Comparison of ENCODE assay signal across 10 cellular contexts in genomic region chr5:132458226-132458560, GRCh38. TPM values are rescaled to one million over a fixed set of nuclear protein-coding genes. Genes with fewer than 3 reads are reported as not detected.
DNase-seq lines count a peak whose midpoint lies in the region; ATAC-seq, FAIRE-seq and TF ChIP-seq lines count a peak whose summit lies in the region.
"Had no signal": no experiment of that assay in that cellular context is flagged by ENCODE, and none has a peak within 500 bp of the region (broad histone marks: within the 10 kb centered on the region; RNA-seq: fewer than 3 reads in every experiment).

No MANE protein-coding gene starts in this region.

- TF ChIP-seq POLR2A in GM12878 (IDR thresholded peaks at IDR 0.05; ENCODE audit: low read depth, low read length), result no peak

- DNase-seq in Calu3, result no peak
- DNase-seq in MM.1S, result no peak
- no peak for DNase-seq in GM12878 (ENCODE audit: low read depth, low spot score)
- no peak for DNase-seq in natural killer cell treated with Interleukin-12 subunit alpha and Interleukin-12 subunit beta and Interleukin-15 and Interleukin-18, amount 100 ng/mL, for 72 hours (ENCODE audit: low spot score)
- DNase-seq in cerebellum (ENCODE audit: low spot score), result no peak
- DNase-seq in retina, result no peak
- no peak for DNase-seq in UCSD-AML1 (lab: John Stamatoyannopoulos, UW; ENCODE audit: unreplicated experiment)

- no peaks in the 10 kb centered on the region for H3K27me3 Mint-ChIP-seq in Calu3 (ENCODE audit: unreplicated experiment)
- no peaks in the 10 kb centered on the region for H3K27me3 Mint-ChIP-seq in natural killer cell treated with Interleukin-12 subunit alpha and Interleukin-12 subunit beta and Interleukin-15 and Interleukin-18, amount 100 ng/mL, for 72 hours

- H3K9ac ChIP-seq in MM.1S (ENCODE audit: low read length), result peak overlapping the region; percentile 88
- H3K9ac ChIP-seq in GM12878 (ENCODE audit: control insufficient read depth, insufficient read depth, low read length), result no peak overlapping the region

- H2AFZ ChIP-seq in MM.1S (ENCODE audit: low read length), result no peak overlapping the region
- no peak overlapping the region for H2AFZ ChIP-seq in GM12878 (ENCODE audit: control insufficient read depth, low read depth, low read length)

- no peaks in the 10 kb centered on the region for H3K9me2 ChIP-seq in MM.1S (replicated peaks; ENCODE audit: insufficient read depth, low read length)

- intact Hi-C loops in Calu3 (cut with micrococcal nuclease; ENCODE audit: unreplicated experiment), result loop anchor here (1.0 kb wide), 1 partner anchor 29 kb away; no protein-coding TSS in a partner anchor
- intact Hi-C loops in GM12878 (cut with micrococcal nuclease; ENCODE audit: unreplicated experiment), result loop anchor here (1.0 to 5.0 kb wide), 2 partner anchors 8 to 39 kb away; no protein-coding TSS in a partner anchor

- H3K4me1 ChIP-seq in MM.1S (ENCODE audit: low read length) (peaks cover 98% of the 10 kb centered on the region), GM12878 (ENCODE audit: control insufficient read depth, insufficient read depth, low read length) (peaks cover 63% of the 10 kb centered on the region)

- H3K27me3 ChIP-seq in MM.1S (replicated peaks; ENCODE audit: insufficient read depth, low read length), result no peaks in the 10 kb centered on the region
- H3K27me3 ChIP-seq in GM12878 (replicated peaks in 1 of 2; ENCODE audit: control insufficient read depth in 2 of 2, insufficient read depth in 2 of 2, low read length in 1 of 2), result no peaks in the 10 kb centered on the region

- H3K4me2 ChIP-seq in MM.1S (ENCODE audit: low read depth, low read length) (peak overlapping the region; percentile 97), GM12878 (ENCODE audit: control insufficient read depth, insufficient read depth) (peak overlapping the region; percentile 82)

- H3K9me3 ChIP-seq in MM.1S (replicated peaks; ENCODE audit: insufficient read depth, low read length), result no peaks in the 10 kb centered on the region
- no peaks in the 10 kb centered on the region for H3K9me3 ChIP-seq in GM12878 (replicated peaks; ENCODE audit: control insufficient read depth, insufficient read depth, low read length)

- SMC1A ChIA-PET in GM12878 (lab: Charles Lee; ENCODE audit: uncharacterized antibody, unreplicated experiment), result interaction anchor here (0.7 to 8.0 kb wide), 18 partner anchors 9 to 49 kb away, joined by 3 to 201 read pairs (median 14); partner anchors contain the start of gene IRF1

- no peaks in the 10 kb centered on the region for H4K20me1 ChIP-seq in MM.1S (ENCODE audit: insufficient read depth, low read length)
- H4K20me1 ChIP-seq in GM12878 (ENCODE audit: control insufficient read depth, insufficient read depth), result no peaks in the 10 kb centered on the region

- RAD21 ChIA-PET in GM12878 (lab: Charles Lee; ENCODE audit: unreplicated experiment), result interaction anchor here (0.6 to 7.9 kb wide), 12 partner anchors 8 to 267 kb away, joined by 3 to 192 read pairs (median 38); partner anchors contain the start of gene IRF1

- ATAC-seq in GM12878 (no peak), HG03280 (IDR thresholded peaks at IDR 0.05; ENCODE audit: unreplicated experiment) (no peak)
- peak in 1 of 2 donors; percentile 24 for ATAC-seq in natural killer cell treated with Interleukin-12 subunit alpha and Interleukin-12 subunit beta and Interleukin-15 and Interleukin-18, amount 100 ng/mL, for 72 hours

- no peak overlapping the region for H3K4me3 Mint-ChIP-seq in Calu3 (ENCODE audit: low read depth, unreplicated experiment)
- peak overlapping the region; percentile 88 for H3K4me3 Mint-ChIP-seq in natural killer cell treated with Interleukin-12 subunit alpha and Interleukin-12 subunit beta and Interleukin-15 and Interleukin-18, amount 100 ng/mL, for 72 hours

- CTCF ChIA-PET in Calu3 (lab: Charles Lee), result interaction anchor here (1.2 to 1.9 kb wide), 2 partner anchors 32 to 43 kb away, joined by 3 to 8 read pairs; partner anchors contain the start of gene IRF1
- CTCF ChIA-PET in GM12878 (lab: Yijun Ruan, JAX), result interaction anchor here (0.7 to 7.4 kb wide), 15 partner anchors 8 to 51 kb away, joined by 3 to 89 read pairs (median 6); partner anchors contain the start of gene IRF1

- H3K36me3 Mint-ChIP-seq in Calu3 (ENCODE audit: insufficient read depth, unreplicated experiment), result peaks cover 6% of the 10 kb centered on the region
- H3K36me3 Mint-ChIP-seq in natural killer cell treated with Interleukin-12 subunit alpha and Interleukin-12 subunit beta and Interleukin-15 and Interleukin-18, amount 100 ng/mL, for 72 hours, result peaks cover 13% of the 10 kb centered on the region

- BruUV-seq in Calu3 (replicated peaks; lab: Mats Ljungman, UMichigan) (no TSS peak), GM12878 (replicated peaks; lab: Mats Ljungman, UMichigan) (no TSS peak)

- H3K4me1 Mint-ChIP-seq in Calu3 (ENCODE audit: low read depth, unreplicated experiment), result peaks cover 43% of the 10 kb centered on the region
- peaks cover 88 to 89% of the 10 kb centered on the region in 2 donors for H3K4me1 Mint-ChIP-seq in natural killer cell treated with Interleukin-12 subunit alpha and Interleukin-12 subunit beta and Interleukin-15 and Interleukin-18, amount 100 ng/mL, for 72 hours (ENCODE audit: low read depth in 2 of 2)

- in situ Hi-C loops in GM12878 (cut with MboI), result no loop called here

- TF ChIP-seq EP300 in GM12878 (IDR thresholded peaks at IDR 0.05; ENCODE audit: borderline replicate concordance in 1 of 2, control insufficient read depth in 1 of 2, low read depth in 2 of 2, low read length in 2 of 2), result no peak

- TF ChIP-seq CTCF in Calu3 (IDR thresholded peaks at IDR 0.05; ENCODE audit: unreplicated experiment), result no peak
- no peak for TF ChIP-seq CTCF in MM.1S (IDR thresholded peaks at IDR 0.05; ENCODE audit: low read length)
- TF ChIP-seq CTCF in GM12878 (IDR thresholded peaks at IDR 0.05 in 2 of 3, conservative IDR thresholded peaks at IDR 0.05 in 1 of 3; ENCODE audit: control insufficient read depth in 2 of 3, extremely low read depth in 1 of 3, insufficient read depth in 1 of 3, low read depth in 3 of 3, low read length in 3 of 3), result no peak

- no peak for TF ChIP-seq RAD21 in GM12878 (IDR thresholded peaks at IDR 0.05; ENCODE audit: insufficient read depth, low read depth, low read length)

- POLR2A ChIA-PET in GM12878 (lab: Charles Lee), result interaction anchor here (1.4 to 8.2 kb wide), 15 partner anchors 8 to 47 kb away, joined by 3 to 128 read pairs (median 19); partner anchors contain the start of gene IRF1

- 0% methylated on average over 3 of the region's 3 CpGs for whole genome bisulfite sequencing in GM12878 (ENCODE audit: insufficient coverage, insufficient replicate concordance, low lambda C conversion rate, missing lambda C conversion rate)

- no peak overlapping the region for H3K4me3 ChIP-seq in MM.1S (ENCODE audit: low read length)
- peak overlapping the region; percentile 26; the same call in 1 of the 2 replicates for H3K4me3 ChIP-seq in GM12878

- peaks cover 58% of the 10 kb centered on the region for H3F3A ChIP-seq in MM.1S (ENCODE audit: insufficient read depth, low read length)

- H3K9me3 Mint-ChIP-seq in Calu3 (ENCODE audit: low read depth, unreplicated experiment), result no peaks in the 10 kb centered on the region
- no peaks in the 10 kb centered on the region for H3K9me3 Mint-ChIP-seq in natural killer cell treated with Interleukin-12 subunit alpha and Interleukin-12 subunit beta and Interleukin-15 and Interleukin-18, amount 100 ng/mL, for 72 hours

- H3K36me3 ChIP-seq in MM.1S (replicated peaks; ENCODE audit: insufficient read depth, low read length) (no peaks in the 10 kb centered on the region), GM12878 (ENCODE audit: control insufficient read depth in 2 of 2, insufficient read depth in 2 of 2, low read length in 1 of 2) (peaks cover 10 to 17% of the 10 kb centered on the region in 2 experiments; a peak in 3 of 4 replicates)

- peak overlapping the region; percentile 68 for H3K27ac Mint-ChIP-seq in Calu3 (ENCODE audit: unreplicated experiment)
- H3K27ac Mint-ChIP-seq in natural killer cell treated with Interleukin-12 subunit alpha and Interleukin-12 subunit beta and Interleukin-15 and Interleukin-18, amount 100 ng/mL, for 72 hours, result peak overlapping the region; percentile 90 to 97

- H3K27ac ChIP-seq in MM.1S (ENCODE audit: low read length) (peak overlapping the region; percentile 98), GM12878 (ENCODE audit: control insufficient read depth, insufficient read depth) (peak overlapping the region; percentile 89; the same call in 1 of the 2 replicates)

- FAIRE-seq in GM12878 (lab: Jason Lieb, UNC), result no peak
- FAIRE-seq: frontal cortex, TTC549 had no signal

- H3K79me2 ChIP-seq in MM.1S (ENCODE audit: low read length) (peaks cover 83% of the 10 kb centered on the region), GM12878 (ENCODE audit: control insufficient read depth, insufficient read depth, low read length) (peaks cover 13% of the 10 kb centered on the region)

TF ChIP-seq in GM12878, 131 proteins besides CTCF, POLR2A, EP300 and RAD21 (continues in another document):
- TF ChIP-seq FOS (IDR thresholded peaks at IDR 0.05; ENCODE audit: borderline replicate concordance, extremely low read depth, insufficient read length), result no peak
- TF ChIP-seq SMC3 (IDR thresholded peaks at IDR 0.05; ENCODE audit: borderline replicate concordance, low read length), result no peak
- TF ChIP-seq ZNF217 (IDR thresholded peaks at IDR 0.05), result no peak

RNA-seq across cellular contexts. Expression of gene IRF1, which starts 32.4 kb away (rescaled TPM):
- total RNA-seq in Calu3 (2022), result 64.0 and 82.4 TPM in 2 replicates
- total RNA-seq in GM12878 (2013; cell fraction: nucleolus; rRNA removed), result 216 and 219 TPM in 2 replicates
- total RNA-seq in GM12878 (2014; rRNA removed), result 29.9 and 30.5 TPM in 2 replicates
- 41.9 and 45.3 TPM in 2 replicates for total RNA-seq in GM12878 (2014; rRNA removed; fragmentation: Illumina TruSeq; extraction: Trizol)
- total RNA-seq in GM12878 (2021), result 68.0 and 74.1 TPM in 2 replicates
- polyA plus RNA-seq in GM12878 (2011; ENCODE audit: low read depth), result 19.0 TPM
- 37.5 and 50.7 TPM in 2 replicates for polyA plus RNA-seq in GM12878 (2011; rRNA removed)
- 60.7 and 77.3 TPM in 2 replicates for polyA plus RNA-seq in GM12878 (2011; cell fraction: cytosol; rRNA removed)
- polyA plus RNA-seq in GM12878 (2011; cell fraction: nucleus; rRNA removed), result 156 and 160 TPM in 2 replicates
- polyA plus RNA-seq in GM12878 (2012), result 32.8 and 47.6 TPM in 2 replicates
- 45.9 and 48.6 TPM in 2 replicates for polyA plus RNA-seq in GM12878 (2014; fragmentation: Illumina TruSeq; extraction: Trizol)
- polyA plus RNA-seq in GM12878 (2014; fragmentation: Nextera tagmentation; extraction: Ambion mirVana), result 10 to 100 TPM in 1 of 2 experiments, 1 to 10 TPM in 1; 6.9 to 14.0 TPM
- 55.9 and 56.1 TPM in 2 replicates for polyA plus RNA-seq in GM12878 (2014; rRNA removed)
- polyA plus RNA-seq in GM12878 (2016; fragmentation: Nextera tagmentation; extraction: Ambion mirVana), result 10 to 100 TPM; 62.1 to 65.0 TPM
- polyA minus RNA-seq in GM12878 (2011; rRNA and poly(A)+ RNA removed), result 171 and 202 TPM in 2 replicates
- 47.0 and 51.0 TPM in 2 replicates for polyA minus RNA-seq in GM12878 (2011; cell fraction: cytosol; rRNA and poly(A)+ RNA removed)
- 234 and 331 TPM in 2 replicates for polyA minus RNA-seq in GM12878 (2011; cell fraction: nucleus; rRNA and poly(A)+ RNA removed)
- total RNA-seq in natural killer cell treated with Interleukin-12 subunit alpha and Interleukin-12 subunit beta and Interleukin-15 and Interleukin-18, amount 100 ng/mL, for 72 hours, result 100 to 1,000 TPM; 351 to 512 TPM
- 2.4 TPM for total RNA-seq in cerebellum
